Comparison of ENCODE assay signal across 11 cellular contexts in the genomic region with DNA sequence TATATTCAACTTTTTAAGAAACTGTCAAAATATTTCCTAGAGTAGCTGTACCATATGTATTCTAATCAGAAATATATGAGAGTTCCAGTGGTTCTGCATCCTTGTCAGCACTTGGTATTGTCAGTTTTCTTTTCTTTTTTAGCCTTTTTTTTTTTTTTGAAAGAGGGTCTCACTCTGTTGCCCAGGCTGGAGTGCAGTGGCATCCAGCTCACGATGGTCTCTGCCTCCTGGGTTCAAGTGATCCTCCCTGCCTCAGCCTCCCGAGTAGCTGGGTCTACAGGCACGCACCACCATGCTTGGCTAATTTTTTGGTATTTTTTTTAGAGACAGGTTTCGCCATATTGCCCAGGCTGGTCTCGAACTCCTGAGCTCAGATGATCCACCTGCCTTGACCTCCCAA.
"Had no signal": no experiment of that assay in that cellular context is flagged by ENCODE, and none has a peak within 500 bp of the region (broad histone marks: within the 10 kb centered on the region; RNA-seq: fewer than 3 reads in every experiment).

No MANE protein-coding gene starts in this region.

- ATAC-seq: GM23338, HCT116 had no signal

- H2AFZ ChIP-seq: GM23248, GM23338 had no signal

- H3K4me3 Mint-ChIP-seq: GM23338, H9, HFFc6 had no signal

- H3K9ac ChIP-seq: GM23248 had no signal

- H3K36me3 ChIP-seq: HAP-1 had no signal

- H3K4me1 ChIP-seq: HAP-1 had no signal

- H3K9me3 Mint-ChIP-seq: HFFc6 had no signal

- H3K27ac ChIP-seq: GM23248 had no signal

- FAIRE-seq: H1, H54 had no signal

- H3K4me3 ChIP-seq: GM23248, GM23338, HAP-1 had no signal

- H3K27ac Mint-ChIP-seq: GM23338, H9, HFFc6 had no signal

- H3K4me1 Mint-ChIP-seq: GM23338, H9 had no signal

- H3K4me2 ChIP-seq: GM23338 had no signal

- DNase-seq: GM23248, GOT3, H7, H9, HCEC 1CT, HFFc6 had no signal
